1 cellular context compared by ENCODE assay signal in the genomic region with DNA sequence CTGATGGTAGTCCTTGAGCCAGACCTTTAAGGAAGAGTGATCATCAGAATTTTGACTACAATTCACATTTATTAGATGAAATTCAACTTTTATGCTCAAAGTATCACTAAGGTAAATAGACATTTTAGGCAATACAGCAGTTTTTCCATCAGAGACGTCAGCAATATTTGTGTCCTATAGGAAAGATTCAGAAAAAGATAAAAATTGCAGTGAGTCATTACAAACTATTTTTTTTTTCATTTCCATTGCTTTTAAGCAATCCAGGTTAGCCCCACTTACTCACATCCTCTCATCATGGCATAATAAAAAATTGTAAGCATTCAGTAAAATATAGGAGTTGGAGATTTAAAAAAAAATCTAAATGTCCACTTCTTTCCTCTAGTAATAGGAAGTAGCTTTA.
TF ChIP-seq lines count a peak whose summit lies in the region.

No MANE protein-coding gene starts in this region.

TF ChIP-seq in SK-N-SH treated with all-trans-retinoic acid at 6 μM for 48 hours, 23 proteins besides CTCF, POLR2A, EP300 and RAD21 (continued from another document):
- TF ChIP-seq, protein P1, sequence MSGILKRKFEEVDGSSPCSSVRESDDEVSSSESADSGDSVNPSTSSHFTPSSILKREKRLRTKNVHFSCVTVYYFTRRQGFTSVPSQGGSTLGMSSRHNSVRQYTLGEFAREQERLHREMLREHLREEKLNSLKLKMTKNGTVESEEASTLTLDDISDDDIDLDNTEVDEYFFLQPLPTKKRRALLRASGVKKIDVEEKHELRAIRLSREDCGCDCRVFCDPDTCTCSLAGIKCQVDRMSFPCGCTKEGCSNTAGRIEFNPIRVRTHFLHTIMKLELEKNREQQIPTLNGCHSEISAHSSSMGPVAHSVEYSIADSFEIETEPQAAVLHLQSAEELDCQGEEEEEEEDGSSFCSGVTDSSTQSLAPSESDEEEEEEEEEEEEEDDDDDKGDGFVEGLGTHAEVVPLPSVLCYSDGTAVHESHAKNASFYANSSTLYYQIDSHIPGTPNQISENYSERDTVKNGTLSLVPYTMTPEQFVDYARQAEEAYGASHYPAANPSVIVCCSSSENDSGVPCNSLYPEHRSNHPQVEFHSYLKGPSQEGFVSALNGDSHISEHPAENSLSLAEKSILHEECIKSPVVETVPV (CRISPR knock-in tag; IDR thresholded peaks at IDR 0.05) = no peak
- TF ChIP-seq CSDC2 (CRISPR knock-in tag; IDR thresholded peaks at IDR 0.05) (no peak), TOX (CRISPR knock-in tag; IDR thresholded peaks at IDR 0.05; ENCODE audit: borderline replicate concordance) (no peak), ZC3H10 (CRISPR knock-in tag; IDR thresholded peaks at IDR 0.05) (no peak), ESRRG (CRISPR knock-in tag; IDR thresholded peaks at IDR 0.05) (no peak)
- TF ChIP-seq, protein P2, sequence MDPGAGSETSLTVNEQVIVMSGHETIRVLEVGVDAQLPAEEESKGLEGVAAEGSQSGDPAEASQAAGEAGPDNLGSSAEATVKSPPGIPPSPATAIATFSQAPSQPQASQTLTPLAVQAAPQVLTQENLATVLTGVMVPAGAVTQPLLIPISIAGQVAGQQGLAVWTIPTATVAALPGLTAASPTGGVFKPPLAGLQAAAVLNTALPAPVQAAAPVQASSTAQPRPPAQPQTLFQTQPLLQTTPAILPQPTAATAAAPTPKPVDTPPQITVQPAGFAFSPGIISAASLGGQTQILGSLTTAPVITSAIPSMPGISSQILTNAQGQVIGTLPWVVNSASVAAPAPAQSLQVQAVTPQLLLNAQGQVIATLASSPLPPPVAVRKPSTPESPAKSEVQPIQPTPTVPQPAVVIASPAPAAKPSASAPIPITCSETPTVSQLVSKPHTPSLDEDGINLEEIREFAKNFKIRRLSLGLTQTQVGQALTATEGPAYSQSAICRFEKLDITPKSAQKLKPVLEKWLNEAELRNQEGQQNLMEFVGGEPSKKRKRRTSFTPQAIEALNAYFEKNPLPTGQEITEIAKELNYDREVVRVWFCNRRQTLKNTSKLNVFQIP (CRISPR knock-in tag; IDR thresholded peaks at IDR 0.05; ENCODE audit: borderline replicate concordance, low read depth) = no peak
- TF ChIP-seq, protein P3, sequence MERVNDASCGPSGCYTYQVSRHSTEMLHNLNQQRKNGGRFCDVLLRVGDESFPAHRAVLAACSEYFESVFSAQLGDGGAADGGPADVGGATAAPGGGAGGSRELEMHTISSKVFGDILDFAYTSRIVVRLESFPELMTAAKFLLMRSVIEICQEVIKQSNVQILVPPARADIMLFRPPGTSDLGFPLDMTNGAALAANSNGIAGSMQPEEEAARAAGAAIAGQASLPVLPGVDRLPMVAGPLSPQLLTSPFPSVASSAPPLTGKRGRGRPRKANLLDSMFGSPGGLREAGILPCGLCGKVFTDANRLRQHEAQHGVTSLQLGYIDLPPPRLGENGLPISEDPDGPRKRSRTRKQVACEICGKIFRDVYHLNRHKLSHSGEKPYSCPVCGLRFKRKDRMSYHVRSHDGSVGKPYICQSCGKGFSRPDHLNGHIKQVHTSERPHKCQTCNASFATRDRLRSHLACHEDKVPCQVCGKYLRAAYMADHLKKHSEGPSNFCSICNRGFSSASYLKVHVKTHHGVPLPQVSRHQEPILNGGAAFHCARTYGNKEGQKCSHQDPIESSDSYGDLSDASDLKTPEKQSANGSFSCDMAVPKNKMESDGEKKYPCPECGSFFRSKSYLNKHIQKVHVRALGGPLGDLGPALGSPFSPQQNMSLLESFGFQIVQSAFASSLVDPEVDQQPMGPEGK (CRISPR knock-in tag; IDR thresholded peaks at IDR 0.05; ENCODE audit: borderline replicate concordance) = no peak
